ENCODE assay signal across 30 cellular contexts in the genomic region with DNA sequence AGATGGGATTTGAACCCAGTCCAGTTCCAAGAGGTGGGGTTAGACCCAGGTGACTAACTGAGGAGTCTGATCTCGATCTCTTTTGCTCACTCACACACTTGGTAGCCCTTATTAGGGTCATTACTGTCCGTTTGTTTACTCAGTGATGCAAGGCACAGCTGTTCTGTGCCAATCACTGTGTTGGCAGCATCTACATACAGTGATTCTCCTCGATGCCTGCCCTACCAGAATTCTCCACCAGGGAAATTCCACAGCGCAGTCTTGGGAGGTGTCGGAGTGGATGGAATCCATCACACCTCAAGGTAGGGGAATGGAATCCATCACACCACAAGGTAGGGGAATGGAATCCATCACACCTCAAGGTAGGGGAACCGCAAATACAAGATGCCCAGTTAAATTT.
"Had no signal": no experiment of that assay in that cellular context is flagged by ENCODE, and none has a peak within 500 bp of the region (broad histone marks: within the 10 kb centered on the region; RNA-seq: fewer than 3 reads in every experiment).

No MANE protein-coding gene starts in this region.

- H3K27ac ChIP-seq: dorsolateral prefrontal cortex, epithelial cell of prostate, gastroesophageal sphincter, neutrophil, pancreas, right atrium auricular region, sigmoid colon, testis, tibial artery, upper lobe of left lung had no signal

- DNase-seq: cerebellar nuclear complex; cortex of kidney; dorsolateral prefrontal cortex; effector CD4-positive, alpha-beta T cell; foreskin fibroblast; hypothalamus; immature natural killer cell; islet precursor cell; kidney glomerular epithelial cell; mucosa of descending colon; naive B cell; pancreas; sigmoid colon; stimulated activated CD4-positive, alpha-beta T cell treated with anti-CD3 and anti-CD28 coated beads, Interleukin-2, amount 100 ng/mL, for 24 hours; stimulated activated CD4-positive, alpha-beta T cell treated with anti-CD3 and anti-CD28 coated beads, Interleukin-4, amount 100 ng/mL, for 24 hours; stimulated activated naive CD8-positive, alpha-beta T cell treated with anti-CD3 and anti-CD28 coated beads, Interleukin-15, Interleukin-2, amounts not matched to agents 100 U/mL and 50 U/mL, for 24 hours; substantia nigra; testis; tibial artery; upper lobe of left lung had no signal

- H3K27me3 ChIP-seq: neutrophil, right atrium auricular region, sigmoid colon, testis, upper lobe of left lung had no signal

- H3K27ac Mint-ChIP-seq: memory B cell; naive B cell; natural killer cell treated with Interleukin-12 subunit alpha and Interleukin-12 subunit beta and Interleukin-15 and Interleukin-18, amount 100 ng/mL, for 72 hours; stimulated activated effector memory CD8-positive, alpha-beta T cell treated with anti-CD3 and anti-CD28 coated beads, Interleukin-12 subunit alpha, Interleukin-12 subunit beta, amount 100 ng/mL, for 72 hours had no signal

- H3K4me3 Mint-ChIP-seq: immature natural killer cell; memory B cell; naive B cell; natural killer cell treated with Interleukin-12 subunit alpha and Interleukin-12 subunit beta and Interleukin-15 and Interleukin-18, amount 100 ng/mL, for 72 hours; neural crest cell; stimulated activated effector memory CD8-positive, alpha-beta T cell treated with anti-CD3 and anti-CD28 coated beads, Interleukin-12 subunit alpha, Interleukin-12 subunit beta, amount 100 ng/mL, for 72 hours had no signal

- H3K36me3 Mint-ChIP-seq: immature natural killer cell; memory B cell; naive B cell; natural killer cell treated with Interleukin-12 subunit alpha and Interleukin-12 subunit beta and Interleukin-15 and Interleukin-18, amount 100 ng/mL, for 72 hours had no signal

- H3K4me1 Mint-ChIP-seq: neural crest cell had no signal

- ATAC-seq: esophagus mucosa; gastroesophageal sphincter; mucosa of descending colon; natural killer cell treated with Interleukin-12 subunit alpha and Interleukin-12 subunit beta and Interleukin-15 and Interleukin-18, amount 100 ng/mL, for 72 hours; pancreas; stimulated activated effector memory CD8-positive, alpha-beta T cell treated with anti-CD3 and anti-CD28 coated beads, Interleukin-12 subunit alpha, Interleukin-12 subunit beta, amount 100 ng/mL, for 72 hours; stimulated activated naive CD8-positive, alpha-beta T cell treated with anti-CD3 and anti-CD28 coated beads, Interleukin-15, Interleukin-2, amounts not matched to agents 100 U/mL and 50 U/mL, for 24 hours had no signal

- H3K36me3 ChIP-seq: gastroesophageal sphincter, neutrophil, pancreas, right atrium auricular region, sigmoid colon, tibial artery, upper lobe of left lung had no signal

- H3K9me3 Mint-ChIP-seq: immature natural killer cell; naive B cell; natural killer cell treated with Interleukin-12 subunit alpha and Interleukin-12 subunit beta and Interleukin-15 and Interleukin-18, amount 100 ng/mL, for 72 hours; neural crest cell; stimulated activated effector memory CD8-positive, alpha-beta T cell treated with anti-CD3 and anti-CD28 coated beads, Interleukin-12 subunit alpha, Interleukin-12 subunit beta, amount 100 ng/mL, for 72 hours had no signal

- H3K9me3 ChIP-seq: gastroesophageal sphincter, mucosa of descending colon, neutrophil, pancreas, right atrium auricular region, sigmoid colon, testis, tibial artery, upper lobe of left lung had no signal

- H3K4me1 ChIP-seq: gastroesophageal sphincter, pancreas, right atrium auricular region, sigmoid colon, testis, tibial artery, upper lobe of left lung had no signal

- H3K4me3 ChIP-seq: dorsolateral prefrontal cortex, gastroesophageal sphincter, lung, mucosa of descending colon, pancreas, right atrium auricular region, sigmoid colon, testis, tibial artery, upper lobe of left lung had no signal
